Comparison of ENCODE assay signal across 1 cellular context in the genomic region with DNA sequence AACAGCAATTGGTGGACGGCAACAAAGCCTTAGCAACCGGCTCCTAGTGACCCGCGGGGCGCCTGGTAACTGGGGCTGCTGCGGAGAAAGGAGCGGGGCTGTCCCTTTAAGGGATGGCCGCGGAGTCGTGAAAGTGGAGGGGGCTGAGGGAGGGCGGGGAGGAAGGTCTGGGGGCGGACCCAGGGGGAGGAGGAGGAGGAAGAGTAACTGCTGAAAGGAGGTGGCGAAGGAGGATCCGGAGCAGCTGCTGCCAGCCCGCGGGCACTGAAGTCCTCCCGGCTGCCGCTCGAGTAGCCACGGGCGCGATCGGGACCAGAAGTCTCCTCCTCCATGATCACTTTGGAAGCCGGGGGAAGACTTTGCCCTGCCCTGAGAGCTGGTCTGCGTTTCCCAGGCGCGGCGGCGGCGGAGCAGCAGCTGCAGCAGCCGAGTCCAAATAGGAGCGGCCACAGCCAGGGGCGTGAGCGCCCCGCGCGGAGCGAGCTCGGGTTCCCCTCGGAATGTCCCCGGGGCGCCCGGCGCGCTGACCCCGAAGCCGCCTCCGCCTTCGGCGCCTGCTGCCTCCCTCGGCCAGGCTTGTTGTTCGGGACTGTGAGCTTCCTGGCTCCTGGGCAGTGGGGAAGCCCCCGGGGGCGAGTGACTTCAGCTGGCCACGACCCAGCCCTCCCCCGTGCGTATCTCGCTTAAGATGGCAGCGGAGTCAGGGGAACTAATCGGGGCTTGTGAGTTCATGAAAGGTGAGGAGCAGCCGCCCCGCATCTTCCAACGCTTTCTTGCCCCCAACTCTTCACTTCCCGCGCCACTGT.
TF ChIP-seq lines count a peak whose summit lies in the region.

A gene with protein sequence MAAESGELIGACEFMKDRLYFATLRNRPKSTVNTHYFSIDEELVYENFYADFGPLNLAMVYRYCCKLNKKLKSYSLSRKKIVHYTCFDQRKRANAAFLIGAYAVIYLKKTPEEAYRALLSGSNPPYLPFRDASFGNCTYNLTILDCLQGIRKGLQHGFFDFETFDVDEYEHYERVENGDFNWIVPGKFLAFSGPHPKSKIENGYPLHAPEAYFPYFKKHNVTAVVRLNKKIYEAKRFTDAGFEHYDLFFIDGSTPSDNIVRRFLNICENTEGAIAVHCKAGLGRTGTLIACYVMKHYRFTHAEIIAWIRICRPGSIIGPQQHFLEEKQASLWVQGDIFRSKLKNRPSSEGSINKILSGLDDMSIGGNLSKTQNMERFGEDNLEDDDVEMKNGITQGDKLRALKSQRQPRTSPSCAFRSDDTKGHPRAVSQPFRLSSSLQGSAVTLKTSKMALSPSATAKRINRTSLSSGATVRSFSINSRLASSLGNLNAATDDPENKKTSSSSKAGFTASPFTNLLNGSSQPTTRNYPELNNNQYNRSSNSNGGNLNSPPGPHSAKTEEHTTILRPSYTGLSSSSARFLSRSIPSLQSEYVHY (plus strand): TSS at position 240 of the 806 bp plus-strand sequence. CDS start 449 bp downstream, at position 689.

TF ChIP-seq in GM12878, 131 proteins besides CTCF, POLR2A, EP300 and RAD21 (continued from another document and continues in another):
- TF ChIP-seq, protein P1, sequence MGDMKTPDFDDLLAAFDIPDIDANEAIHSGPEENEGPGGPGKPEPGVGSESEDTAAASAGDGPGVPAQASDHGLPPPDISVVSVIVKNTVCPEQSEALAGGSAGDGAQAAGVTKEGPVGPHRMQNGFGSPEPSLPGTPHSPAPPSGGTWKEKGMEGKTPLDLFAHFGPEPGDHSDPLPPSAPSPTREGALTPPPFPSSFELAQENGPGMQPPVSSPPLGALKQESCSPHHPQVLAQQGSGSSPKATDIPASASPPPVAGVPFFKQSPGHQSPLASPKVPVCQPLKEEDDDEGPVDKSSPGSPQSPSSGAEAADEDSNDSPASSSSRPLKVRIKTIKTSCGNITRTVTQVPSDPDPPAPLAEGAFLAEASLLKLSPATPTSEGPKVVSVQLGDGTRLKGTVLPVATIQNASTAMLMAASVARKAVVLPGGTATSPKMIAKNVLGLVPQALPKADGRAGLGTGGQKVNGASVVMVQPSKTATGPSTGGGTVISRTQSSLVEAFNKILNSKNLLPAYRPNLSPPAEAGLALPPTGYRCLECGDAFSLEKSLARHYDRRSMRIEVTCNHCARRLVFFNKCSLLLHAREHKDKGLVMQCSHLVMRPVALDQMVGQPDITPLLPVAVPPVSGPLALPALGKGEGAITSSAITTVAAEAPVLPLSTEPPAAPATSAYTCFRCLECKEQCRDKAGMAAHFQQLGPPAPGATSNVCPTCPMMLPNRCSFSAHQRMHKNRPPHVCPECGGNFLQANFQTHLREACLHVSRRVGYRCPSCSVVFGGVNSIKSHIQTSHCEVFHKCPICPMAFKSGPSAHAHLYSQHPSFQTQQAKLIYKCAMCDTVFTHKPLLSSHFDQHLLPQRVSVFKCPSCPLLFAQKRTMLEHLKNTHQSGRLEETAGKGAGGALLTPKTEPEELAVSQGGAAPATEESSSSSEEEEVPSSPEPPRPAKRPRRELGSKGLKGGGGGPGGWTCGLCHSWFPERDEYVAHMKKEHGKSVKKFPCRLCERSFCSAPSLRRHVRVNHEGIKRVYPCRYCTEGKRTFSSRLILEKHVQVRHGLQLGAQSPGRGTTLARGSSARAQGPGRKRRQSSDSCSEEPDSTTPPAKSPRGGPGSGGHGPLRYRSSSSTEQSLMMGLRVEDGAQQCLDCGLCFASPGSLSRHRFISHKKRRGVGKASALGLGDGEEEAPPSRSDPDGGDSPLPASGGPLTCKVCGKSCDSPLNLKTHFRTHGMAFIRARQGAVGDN (IDR thresholded peaks at IDR 0.05), result no peak
- TF ChIP-seq, protein P2, sequence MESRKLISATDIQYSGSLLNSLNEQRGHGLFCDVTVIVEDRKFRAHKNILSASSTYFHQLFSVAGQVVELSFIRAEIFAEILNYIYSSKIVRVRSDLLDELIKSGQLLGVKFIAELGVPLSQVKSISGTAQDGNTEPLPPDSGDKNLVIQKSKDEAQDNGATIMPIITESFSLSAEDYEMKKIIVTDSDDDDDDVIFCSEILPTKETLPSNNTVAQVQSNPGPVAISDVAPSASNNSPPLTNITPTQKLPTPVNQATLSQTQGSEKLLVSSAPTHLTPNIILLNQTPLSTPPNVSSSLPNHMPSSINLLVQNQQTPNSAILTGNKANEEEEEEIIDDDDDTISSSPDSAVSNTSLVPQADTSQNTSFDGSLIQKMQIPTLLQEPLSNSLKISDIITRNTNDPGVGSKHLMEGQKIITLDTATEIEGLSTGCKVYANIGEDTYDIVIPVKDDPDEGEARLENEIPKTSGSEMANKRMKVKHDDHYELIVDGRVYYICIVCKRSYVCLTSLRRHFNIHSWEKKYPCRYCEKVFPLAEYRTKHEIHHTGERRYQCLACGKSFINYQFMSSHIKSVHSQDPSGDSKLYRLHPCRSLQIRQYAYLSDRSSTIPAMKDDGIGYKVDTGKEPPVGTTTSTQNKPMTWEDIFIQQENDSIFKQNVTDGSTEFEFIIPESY (IDR thresholded peaks at IDR 0.05), result no peak
- TF ChIP-seq POU2F2 (IDR thresholded peaks at IDR 0.05; ENCODE audit: borderline replicate concordance, low read depth, low read length) (no peak; the same call in 2 of the 3 replicates), IKZF1 (conservative IDR thresholded peaks at IDR 0.05) (peak; percentile 60), POLR2AphosphoS5 (IDR thresholded peaks at IDR 0.05; ENCODE audit: low read length) (peak; percentile 73), NFYA (IDR thresholded peaks at IDR 0.05; ENCODE audit: borderline replicate concordance, low read depth, low read length) (no peak), ZZZ3 (IDR thresholded peaks at IDR 0.05; ENCODE audit: control insufficient read depth, insufficient read length, low read depth) (no peak), EZH2 (IDR thresholded peaks at IDR 0.05; ENCODE audit: borderline replicate concordance, control insufficient read depth, low read depth, low read length) (no peak), MTA2 (IDR thresholded peaks at IDR 0.05; ENCODE audit: low read depth) (no peak), ZNF207 (IDR thresholded peaks at IDR 0.05; ENCODE audit: borderline replicate concordance) (no peak), CBFB (IDR thresholded peaks at IDR 0.05; ENCODE audit: low read depth) (no peak), POLR2AphosphoS2 (IDR thresholded peaks at IDR 0.05; ENCODE audit: low read depth, low read length) (no peak), IRF4 (IDR thresholded peaks at IDR 0.05; ENCODE audit: low read depth, low read length) (no peak), EED (IDR thresholded peaks at IDR 0.05; ENCODE audit: low read depth) (no peak), NRF1 (conservative IDR thresholded peaks at IDR 0.05; ENCODE audit: low read depth, low read length) (no peak), CBX5 (IDR thresholded peaks at IDR 0.05; ENCODE audit: low read depth) (no peak), SREBF1 (IDR thresholded peaks at IDR 0.05; ENCODE audit: low read length) (no peak), RUNX3 (IDR thresholded peaks at IDR 0.05; ENCODE audit: low read length) (no peak), GATAD2B (conservative IDR thresholded peaks at IDR 0.05; ENCODE audit: low read depth) (peak; percentile 61), FOS (IDR thresholded peaks at IDR 0.05; ENCODE audit: borderline replicate concordance, extremely low read depth, insufficient read length) (no peak), HDGF (IDR thresholded peaks at IDR 0.05) (no peak), PML (IDR thresholded peaks at IDR 0.05; ENCODE audit: low read length) (no peak), TCF12 (IDR thresholded peaks at IDR 0.05; ENCODE audit: low read depth, low read length) (0 out of 2 replicates have a peak, but pooled peaks have one; percentile 49), SMARCA5 (IDR thresholded peaks at IDR 0.05) (peak; percentile 39; the same call in 1 of the 2 replicates), WRNIP1 (IDR thresholded peaks at IDR 0.05; ENCODE audit: borderline replicate concordance, low read depth, low read length) (no peak), SIX5 (IDR thresholded peaks at IDR 0.05; ENCODE audit: low read depth, low read length, severe bottlenecking) (no peak), SP1 (IDR thresholded peaks at IDR 0.05; ENCODE audit: low read depth, low read length) (peak; percentile 17), TBL1XR1 (IDR thresholded peaks at IDR 0.05; ENCODE audit: low read depth, low read length) (no peak)
- TF ChIP-seq, protein P3, sequence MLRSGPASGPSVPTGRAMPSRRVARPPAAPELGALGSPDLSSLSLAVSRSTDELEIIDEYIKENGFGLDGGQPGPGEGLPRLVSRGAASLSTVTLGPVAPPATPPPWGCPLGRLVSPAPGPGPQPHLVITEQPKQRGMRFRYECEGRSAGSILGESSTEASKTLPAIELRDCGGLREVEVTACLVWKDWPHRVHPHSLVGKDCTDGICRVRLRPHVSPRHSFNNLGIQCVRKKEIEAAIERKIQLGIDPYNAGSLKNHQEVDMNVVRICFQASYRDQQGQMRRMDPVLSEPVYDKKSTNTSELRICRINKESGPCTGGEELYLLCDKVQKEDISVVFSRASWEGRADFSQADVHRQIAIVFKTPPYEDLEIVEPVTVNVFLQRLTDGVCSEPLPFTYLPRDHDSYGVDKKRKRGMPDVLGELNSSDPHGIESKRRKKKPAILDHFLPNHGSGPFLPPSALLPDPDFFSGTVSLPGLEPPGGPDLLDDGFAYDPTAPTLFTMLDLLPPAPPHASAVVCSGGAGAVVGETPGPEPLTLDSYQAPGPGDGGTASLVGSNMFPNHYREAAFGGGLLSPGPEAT (IDR thresholded peaks at IDR 0.05; ENCODE audit: low read depth), result no peak
- TF ChIP-seq, protein P4, sequence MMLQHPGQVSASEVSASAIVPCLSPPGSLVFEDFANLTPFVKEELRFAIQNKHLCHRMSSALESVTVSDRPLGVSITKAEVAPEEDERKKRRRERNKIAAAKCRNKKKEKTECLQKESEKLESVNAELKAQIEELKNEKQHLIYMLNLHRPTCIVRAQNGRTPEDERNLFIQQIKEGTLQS (IDR thresholded peaks at IDR 0.05; ENCODE audit: borderline replicate concordance, extremely low read depth, low read depth, low read length), result no peak
- TF ChIP-seq, protein P5, sequence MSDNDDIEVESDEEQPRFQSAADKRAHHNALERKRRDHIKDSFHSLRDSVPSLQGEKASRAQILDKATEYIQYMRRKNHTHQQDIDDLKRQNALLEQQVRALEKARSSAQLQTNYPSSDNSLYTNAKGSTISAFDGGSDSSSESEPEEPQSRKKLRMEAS (IDR thresholded peaks at IDR 0.05; ENCODE audit: low read depth, low read length), result peak; percentile 20; the same call in 1 of the 2 replicates
- TF ChIP-seq, protein P6, sequence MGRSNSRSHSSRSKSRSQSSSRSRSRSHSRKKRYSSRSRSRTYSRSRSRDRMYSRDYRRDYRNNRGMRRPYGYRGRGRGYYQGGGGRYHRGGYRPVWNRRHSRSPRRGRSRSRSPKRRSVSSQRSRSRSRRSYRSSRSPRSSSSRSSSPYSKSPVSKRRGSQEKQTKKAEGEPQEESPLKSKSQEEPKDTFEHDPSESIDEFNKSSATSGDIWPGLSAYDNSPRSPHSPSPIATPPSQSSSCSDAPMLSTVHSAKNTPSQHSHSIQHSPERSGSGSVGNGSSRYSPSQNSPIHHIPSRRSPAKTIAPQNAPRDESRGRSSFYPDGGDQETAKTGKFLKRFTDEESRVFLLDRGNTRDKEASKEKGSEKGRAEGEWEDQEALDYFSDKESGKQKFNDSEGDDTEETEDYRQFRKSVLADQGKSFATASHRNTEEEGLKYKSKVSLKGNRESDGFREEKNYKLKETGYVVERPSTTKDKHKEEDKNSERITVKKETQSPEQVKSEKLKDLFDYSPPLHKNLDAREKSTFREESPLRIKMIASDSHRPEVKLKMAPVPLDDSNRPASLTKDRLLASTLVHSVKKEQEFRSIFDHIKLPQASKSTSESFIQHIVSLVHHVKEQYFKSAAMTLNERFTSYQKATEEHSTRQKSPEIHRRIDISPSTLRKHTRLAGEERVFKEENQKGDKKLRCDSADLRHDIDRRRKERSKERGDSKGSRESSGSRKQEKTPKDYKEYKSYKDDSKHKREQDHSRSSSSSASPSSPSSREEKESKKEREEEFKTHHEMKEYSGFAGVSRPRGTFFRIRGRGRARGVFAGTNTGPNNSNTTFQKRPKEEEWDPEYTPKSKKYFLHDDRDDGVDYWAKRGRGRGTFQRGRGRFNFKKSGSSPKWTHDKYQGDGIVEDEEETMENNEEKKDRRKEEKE (IDR thresholded peaks at IDR 0.05), result no peak
- TF ChIP-seq, protein P7, sequence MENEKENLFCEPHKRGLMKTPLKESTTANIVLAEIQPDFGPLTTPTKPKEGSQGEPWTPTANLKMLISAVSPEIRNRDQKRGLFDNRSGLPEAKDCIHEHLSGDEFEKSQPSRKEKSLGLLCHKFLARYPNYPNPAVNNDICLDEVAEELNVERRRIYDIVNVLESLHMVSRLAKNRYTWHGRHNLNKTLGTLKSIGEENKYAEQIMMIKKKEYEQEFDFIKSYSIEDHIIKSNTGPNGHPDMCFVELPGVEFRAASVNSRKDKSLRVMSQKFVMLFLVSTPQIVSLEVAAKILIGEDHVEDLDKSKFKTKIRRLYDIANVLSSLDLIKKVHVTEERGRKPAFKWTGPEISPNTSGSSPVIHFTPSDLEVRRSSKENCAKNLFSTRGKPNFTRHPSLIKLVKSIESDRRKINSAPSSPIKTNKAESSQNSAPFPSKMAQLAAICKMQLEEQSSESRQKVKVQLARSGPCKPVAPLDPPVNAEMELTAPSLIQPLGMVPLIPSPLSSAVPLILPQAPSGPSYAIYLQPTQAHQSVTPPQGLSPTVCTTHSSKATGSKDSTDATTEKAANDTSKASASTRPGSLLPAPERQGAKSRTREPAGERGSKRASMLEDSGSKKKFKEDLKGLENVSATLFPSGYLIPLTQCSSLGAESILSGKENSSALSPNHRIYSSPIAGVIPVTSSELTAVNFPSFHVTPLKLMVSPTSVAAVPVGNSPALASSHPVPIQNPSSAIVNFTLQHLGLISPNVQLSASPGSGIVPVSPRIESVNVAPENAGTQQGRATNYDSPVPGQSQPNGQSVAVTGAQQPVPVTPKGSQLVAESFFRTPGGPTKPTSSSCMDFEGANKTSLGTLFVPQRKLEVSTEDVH (IDR thresholded peaks at IDR 0.05; ENCODE audit: low read depth, partially characterized antibody), result no peak
- TF ChIP-seq, protein P8, sequence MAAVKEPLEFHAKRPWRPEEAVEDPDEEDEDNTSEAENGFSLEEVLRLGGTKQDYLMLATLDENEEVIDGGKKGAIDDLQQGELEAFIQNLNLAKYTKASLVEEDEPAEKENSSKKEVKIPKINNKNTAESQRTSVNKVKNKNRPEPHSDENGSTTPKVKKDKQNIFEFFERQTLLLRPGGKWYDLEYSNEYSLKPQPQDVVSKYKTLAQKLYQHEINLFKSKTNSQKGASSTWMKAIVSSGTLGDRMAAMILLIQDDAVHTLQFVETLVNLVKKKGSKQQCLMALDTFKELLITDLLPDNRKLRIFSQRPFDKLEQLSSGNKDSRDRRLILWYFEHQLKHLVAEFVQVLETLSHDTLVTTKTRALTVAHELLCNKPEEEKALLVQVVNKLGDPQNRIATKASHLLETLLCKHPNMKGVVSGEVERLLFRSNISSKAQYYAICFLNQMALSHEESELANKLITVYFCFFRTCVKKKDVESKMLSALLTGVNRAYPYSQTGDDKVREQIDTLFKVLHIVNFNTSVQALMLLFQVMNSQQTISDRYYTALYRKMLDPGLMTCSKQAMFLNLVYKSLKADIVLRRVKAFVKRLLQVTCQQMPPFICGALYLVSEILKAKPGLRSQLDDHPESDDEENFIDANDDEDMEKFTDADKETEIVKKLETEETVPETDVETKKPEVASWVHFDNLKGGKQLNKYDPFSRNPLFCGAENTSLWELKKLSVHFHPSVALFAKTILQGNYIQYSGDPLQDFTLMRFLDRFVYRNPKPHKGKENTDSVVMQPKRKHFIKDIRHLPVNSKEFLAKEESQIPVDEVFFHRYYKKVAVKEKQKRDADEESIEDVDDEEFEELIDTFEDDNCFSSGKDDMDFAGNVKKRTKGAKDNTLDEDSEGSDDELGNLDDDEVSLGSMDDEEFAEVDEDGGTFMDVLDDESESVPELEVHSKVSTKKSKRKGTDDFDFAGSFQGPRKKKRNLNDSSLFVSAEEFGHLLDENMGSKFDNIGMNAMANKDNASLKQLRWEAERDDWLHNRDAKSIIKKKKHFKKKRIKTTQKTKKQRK (IDR thresholded peaks at IDR 0.05; ENCODE audit: low read depth, low read length), result no peak
